Comparison of ENCODE assay signal across 1 cellular context in genomic region chr6:158418501-158418900, GRCh38.
TF ChIP-seq lines count a peak whose summit lies in the region.

No MANE protein-coding gene starts in this region.

TF ChIP-seq in WTC11, 78 proteins besides CTCF, POLR2A, EP300 and RAD21 (continued from another document):
- TF ChIP-seq PREB (CRISPR knock-in tag; IDR thresholded peaks at IDR 0.05; ENCODE audit: borderline replicate concordance) (no peak), CREB1 (CRISPR knock-in tag; IDR thresholded peaks at IDR 0.05) (no peak), ARID4B (CRISPR knock-in tag; IDR thresholded peaks at IDR 0.05; ENCODE audit: borderline replicate concordance) (no peak), NFE2L1 (CRISPR knock-in tag; IDR thresholded peaks at IDR 0.05) (no peak), FOXJ3 (CRISPR knock-in tag; IDR thresholded peaks at IDR 0.05; ENCODE audit: borderline replicate concordance) (no peak), TCF7 (CRISPR knock-in tag; IDR thresholded peaks at IDR 0.05; ENCODE audit: low read depth) (no peak), ZNF423 (CRISPR knock-in tag; IDR thresholded peaks at IDR 0.05) (no peak), E2F1 (CRISPR knock-in tag; IDR thresholded peaks at IDR 0.05) (no peak), ZNF425 (CRISPR knock-in tag; conservative IDR thresholded peaks at IDR 0.05) (no peak), ZNF671 (CRISPR knock-in tag; IDR thresholded peaks at IDR 0.05) (no peak), ATF3 (CRISPR knock-in tag; conservative IDR thresholded peaks at IDR 0.05) (no peak), ZBTB21 (CRISPR knock-in tag; IDR thresholded peaks at IDR 0.05; ENCODE audit: borderline replicate concordance) (no peak)
